Comparison of ENCODE assay signal across 4 cellular contexts in genomic region chr3:12058408-12058807, GRCh38. TPM values are rescaled to one million over a fixed set of nuclear protein-coding genes. Genes with fewer than 3 reads are reported as not detected.
"Had no signal": no experiment of that assay in that cellular context is flagged by ENCODE, and none has a peak within 500 bp of the region (broad histone marks: within the 10 kb centered on the region; RNA-seq: fewer than 3 reads in every experiment).

No MANE protein-coding gene starts in this region.

- ATAC-seq: GM12878 had no signal

- H3K4me3 ChIP-seq: GM12878 had no signal

- DNase-seq: GDM1, GF-D8 had no signal

RNA-seq across cellular contexts. Expression of gene SYN2, which starts 54.2 kb away (rescaled TPM):
- total RNA-seq: G401, GM12878 had no signal
